Comparison of ENCODE assay signal across 7 cellular contexts in the genomic region with DNA sequence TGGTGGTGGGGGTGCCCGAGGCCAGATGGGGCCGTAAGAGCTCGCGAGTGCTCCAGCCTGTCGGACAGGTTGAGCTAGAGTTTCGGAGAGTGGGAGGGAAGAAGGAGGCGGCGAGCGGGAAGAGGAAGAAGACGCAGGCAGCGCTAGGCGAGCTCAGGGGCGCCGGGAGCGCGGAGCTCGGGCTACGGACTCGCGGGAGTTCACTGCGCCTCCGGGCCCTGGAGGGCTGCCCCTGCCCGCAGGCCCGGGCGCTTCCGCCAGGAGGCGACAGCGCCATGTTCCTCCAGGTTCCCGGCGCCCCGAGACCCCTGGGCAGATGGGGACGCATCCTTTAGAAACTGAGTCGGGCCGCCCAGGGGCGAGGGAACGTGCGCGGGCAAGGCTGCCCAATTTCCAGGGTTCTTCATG. TPM values are rescaled to one million over a fixed set of nuclear protein-coding genes. Genes with fewer than 3 reads are reported as not detected.
DNase-seq lines count a peak whose midpoint lies in the region; ATAC-seq and TF ChIP-seq lines count a peak whose summit lies in the region.

No MANE protein-coding gene starts in this region.

- WGBS in right lobe of liver (ENCODE audit: insufficient coverage, low coverage, low lambda C conversion rate, missing lambda C conversion rate), result 0% methylated on average over 1 of the region's 38 CpGs

- H3K4me3 ChIP-seq in choroid plexus epithelial cell (ENCODE audit: low read depth, low read length), result peak overlapping the region; percentile 63
- H3K4me3 ChIP-seq in right lobe of liver, result no peak overlapping the region

- H3K4me1 ChIP-seq in right lobe of liver, result peaks cover 0 to 29% (median 4%) of the 10 kb centered on the region in 4 donors

- TF ChIP-seq CTCF in GM12874 (IDR thresholded peaks at IDR 0.05; ENCODE audit: insufficient read depth, low read depth, low read length), result peak; percentile 47
- peak; percentile 72 for TF ChIP-seq CTCF in choroid plexus epithelial cell (conservative IDR thresholded peaks at IDR 0.05; ENCODE audit: low read depth, low read length)
- peak in 3 of 4 donors; percentile 9 to 26 (median 17) for TF ChIP-seq CTCF in right lobe of liver (IDR thresholded peaks at IDR 0.05)

- DNase-seq in NCI-H345 (lab: John Stamatoyannopoulos, UW), result peak; percentile 73
- DNase-seq in choroid plexus epithelial cell (ENCODE audit: low read depth), result peak; percentile 83
- no peak for DNase-seq in right lobe of liver
- DNase-seq in GF-D8 (lab: John Stamatoyannopoulos, UW), result no peak
- no peak for DNase-seq in NCI-H2029 (lab: John Stamatoyannopoulos, UW)

- intact Hi-C loops in right lobe of liver (cut with DNase I), result no loop called here

- ATAC-seq in right lobe of liver (peak; percentile 24 to 29 (median 25)), GM19467 (IDR thresholded peaks at IDR 0.05; ENCODE audit: unreplicated experiment) (no peak)

- H3K9me3 ChIP-seq in right lobe of liver, result no peaks in the 10 kb centered on the region

- H3K27ac ChIP-seq in right lobe of liver, result no peak overlapping the region

- no peaks in the 10 kb centered on the region for H3K36me3 ChIP-seq in right lobe of liver

- no peak for TF ChIP-seq POLR2A in right lobe of liver (IDR thresholded peaks at IDR 0.05)

- H3K27me3 ChIP-seq in right lobe of liver, result peaks cover 26 to 55% of the 10 kb centered on the region in 2 donors

RNA-seq across cellular contexts. Expression of a gene that starts 1.0 kb away (rescaled TPM):
- total RNA-seq in right lobe of liver, result not detected

Comparison
In these comparisons a context has a peak if more than half of its experiments do, and no peak if none do; other contexts are left out.
1. CTCF ChIP-seq: peak in every context shown above with its lines; median percentile 72 in choroid plexus epithelial cell; 47 in GM12874; 17 in right lobe of liver.
2. DNase-seq: peak in NCI-H345 (single experiment) and choroid plexus epithelial cell (single experiment); none in right lobe of liver (0 of 3), GF-D8 (single experiment) and NCI-H2029 (single experiment).